Comparison of ENCODE assay signal across 16 cellular contexts in genomic region chr7:45221266-45221665, GRCh38.
DNase-seq lines count a peak whose midpoint lies in the region; ATAC-seq and TF ChIP-seq lines count a peak whose summit lies in the region.
"Had no signal": no experiment of that assay in that cellular context is flagged by ENCODE, and none has a peak within 500 bp of the region (broad histone marks: within the 10 kb centered on the region; RNA-seq: fewer than 3 reads in every experiment).

No MANE protein-coding gene starts in this region.

- H3K27me3 ChIP-seq in BLaER1 treated with 17β-estradiol and CSF1 and Interleukin-3, amounts not matched to agents 10 nM and 100 nM: no peaks in the 10 kb centered on the region

- peak overlapping the region in 1 of 5 experiments; percentile 16 for H3K4me3 Mint-ChIP-seq in brain
- H3K4me3 Mint-ChIP-seq in T-cell: no peak overlapping the region
- H3K4me3 Mint-ChIP-seq: B cell; CD4-positive, alpha-beta memory T cell; GM23338; HFFc6 had no signal

- DNase-seq in islet precursor cell (peak; percentile 19), superior temporal gyrus (ENCODE audit: extremely low spot score) (peak; percentile 48), NCI-H1417 (lab: John Stamatoyannopoulos, UW) (no peak), T-cell (no peak), NCI-H1694 (lab: John Stamatoyannopoulos, UW) (no peak)
- DNase-seq: CD4-positive, alpha-beta memory T cell; DMS153; GF-D8; HFFc6; IMR-90 had no signal

- H4K20me1 ChIP-seq in BLaER1 treated with 17β-estradiol and CSF1 and Interleukin-3, amounts not matched to agents 10 nM and 100 nM: peaks cover 0 to 5% (median 0%) of the 10 kb centered on the region in 11 experiments; a peak in 1 of 22 replicates

- H3K4me1 Mint-ChIP-seq in brain (peaks cover 31% of the 10 kb centered on the region), T-cell (no peaks in the 10 kb centered on the region)
- H3K4me1 Mint-ChIP-seq: B cell; CD4-positive, alpha-beta memory T cell had no signal

- H3K9ac ChIP-seq in BLaER1 treated with 17β-estradiol and CSF1 and Interleukin-3, amounts not matched to agents 10 nM and 100 nM: no peak overlapping the region

- H3K36me3 ChIP-seq in BLaER1 treated with 17β-estradiol and CSF1 and Interleukin-3, amounts not matched to agents 10 nM and 100 nM: no peaks in the 10 kb centered on the region

- H3K9me3 Mint-ChIP-seq in brain (peaks cover 0 to 4% (median 0%) of the 10 kb centered on the region in 5 experiments), T-cell (no peaks in the 10 kb centered on the region)
- H3K9me3 Mint-ChIP-seq: GM23338, HFFc6 had no signal

- H3K9me3 ChIP-seq in BLaER1 treated with 17β-estradiol and CSF1 and Interleukin-3, amounts not matched to agents 10 nM and 100 nM (replicated peaks in 1 of 11): no peaks in the 10 kb centered on the region

- peaks cover 9% of the 10 kb centered on the region for H3K27me3 Mint-ChIP-seq in brain
- H3K27me3 Mint-ChIP-seq in T-cell: peaks cover 35 to 39% of the 10 kb centered on the region in 2 donors

- TF ChIP-seq CTCF in brain (conservative IDR thresholded peaks at IDR 0.05): no peak

- no peak for ATAC-seq in T-cell (replicated peaks in 1 of 4)
- ATAC-seq: GM23338, HCT116 had no signal

- H3K36me3 Mint-ChIP-seq in brain (no peaks in the 10 kb centered on the region), T-cell (no peaks in the 10 kb centered on the region)
- H3K36me3 Mint-ChIP-seq: CD4-positive, alpha-beta memory T cell had no signal

- H3K4me2 ChIP-seq in BLaER1 treated with 17β-estradiol and CSF1 and Interleukin-3, amounts not matched to agents 10 nM and 100 nM: peak overlapping the region in 8 of 11 experiments; percentile 22 to 49 (median 36); a peak in 14 of 22 replicates
- H3K4me2 ChIP-seq: GM23338 had no signal

- POLR2A ChIA-PET in T-cell (lab: Charles Lee): no interaction called here

- H3K27ac ChIP-seq in BLaER1 treated with 17β-estradiol and CSF1 and Interleukin-3, amounts not matched to agents 10 nM and 100 nM: no peak overlapping the region
- H3K27ac ChIP-seq: C4-2B had no signal

- peaks cover 0 to 26% (median 20%) of the 10 kb centered on the region in 10 experiments; a peak in 17 of 20 replicates for H3K4me1 ChIP-seq in BLaER1 treated with 17β-estradiol and CSF1 and Interleukin-3, amounts not matched to agents 10 nM and 100 nM

- CTCF ChIA-PET in T-cell (lab: Charles Lee): no interaction called here

- H3K4me3 ChIP-seq in BLaER1 treated with 17β-estradiol and CSF1 and Interleukin-3, amounts not matched to agents 10 nM and 100 nM: no peak overlapping the region
- H3K4me3 ChIP-seq: GM23338 had no signal

- peak overlapping the region in 3 of 5 experiments; percentile 46 to 78 (median 77) for H3K27ac Mint-ChIP-seq in brain
- H3K27ac Mint-ChIP-seq in T-cell: no peak overlapping the region
- H3K27ac Mint-ChIP-seq: B cell; CD4-positive, alpha-beta memory T cell; GM23338; HFFc6 had no signal

Comparison
In these comparisons a context has a peak if more than half of its experiments do, and no peak if none do; other contexts are left out.
1. H3K27ac Mint-ChIP-seq: peak in brain (3 of 5); none in T-cell (0 of 2).
2. DNase-seq: peak in islet precursor cell (single experiment) and superior temporal gyrus (single experiment); none in NCI-H1417 (0 of 3), T-cell (0 of 34) and NCI-H1694 (single experiment).